Comparison of ENCODE assay signal across 1 cellular context in genomic region chr13:99256283-99256682, GRCh38.
TF ChIP-seq lines count a peak whose summit lies in the region.

No MANE protein-coding gene starts in this region.

TF ChIP-seq in IMR-90, 13 proteins besides CTCF, POLR2A, EP300 and RAD21:
- TF ChIP-seq RCOR1 (IDR thresholded peaks at IDR 0.05; ENCODE audit: insufficient replicate concordance, low read length): no peak
- TF ChIP-seq MAZ (IDR thresholded peaks at IDR 0.05; ENCODE audit: borderline replicate concordance, low read depth, low read length): no peak
- TF ChIP-seq NFE2L2 (IDR thresholded peaks at IDR 0.05; ENCODE audit: low read depth, low read length): no peak
- TF ChIP-seq MXI1 (IDR thresholded peaks at IDR 0.05; ENCODE audit: borderline replicate concordance, low read depth, low read length): no peak
- TF ChIP-seq USF2 (IDR thresholded peaks at IDR 0.05; ENCODE audit: low read depth, low read length): no peak
- TF ChIP-seq MAFK (IDR thresholded peaks at IDR 0.05; ENCODE audit: low read depth, low read length): no peak
- TF ChIP-seq CEBPB (IDR thresholded peaks at IDR 0.05; ENCODE audit: low read depth, low read length): no peak
- TF ChIP-seq CHD1 (IDR thresholded peaks at IDR 0.05; ENCODE audit: low read depth, low read length): no peak
- TF ChIP-seq ELK1 (IDR thresholded peaks at IDR 0.05; ENCODE audit: borderline replicate concordance, low read depth, low read length): no peak
- no peak for TF ChIP-seq BHLHE40 (IDR thresholded peaks at IDR 0.05; ENCODE audit: low read depth, low read length)
- no peak for TF ChIP-seq RFX5 (IDR thresholded peaks at IDR 0.05; ENCODE audit: low read depth, low read length)
- TF ChIP-seq SMC3 (IDR thresholded peaks at IDR 0.05; ENCODE audit: low read depth, low read length): no peak
- no peak for TF ChIP-seq FOS (IDR thresholded peaks at IDR 0.05; ENCODE audit: low read depth, low read length)
